10 cellular contexts compared by ENCODE assay signal in genomic region chr11:130428271-130428670, GRCh38. TPM values are rescaled to one million over a fixed set of nuclear protein-coding genes. Genes with fewer than 3 reads are reported as not detected.
DNase-seq lines count a peak whose midpoint lies in the region; ATAC-seq and TF ChIP-seq lines count a peak whose summit lies in the region.
"Had no signal": no experiment of that assay in that cellular context is flagged by ENCODE, and none has a peak within 500 bp of the region (broad histone marks: within the 10 kb centered on the region; RNA-seq: fewer than 3 reads in every experiment).

Gene ADAMTS8 (minus strand): TSS chr11:130428609. CDS start chr11:130428286, 323 bp downstream.

- H3K27ac ChIP-seq in HEK293 (ENCODE audit: extremely low read depth, low read depth, low read length) (no peak within 1 kb of the TSS; the same call in 1 of the 2 replicates), WERI-Rb-1 (no peak within 1 kb of the TSS), skeletal muscle tissue (ENCODE audit: low read depth, low read length) (no peak within 1 kb of the TSS)
- H3K27ac ChIP-seq: epithelial cell of prostate had no signal

- DNase-seq in WERI-Rb-1 (peak; percentile 19), left ventricle myocardium superior (peak; percentile 37), KBM-7 (no peak), amniotic stem cell (lab: John Stamatoyannopoulos, UW) (no peak)
- no peak for DNase-seq in stimulated activated CD8-positive, alpha-beta memory T cell treated with anti-CD3 and anti-CD28 coated beads, Interleukin-4, amount 100 ng/mL, for 48 hours

- H3K36me3 ChIP-seq in HEK293 (ENCODE audit: control insufficient read depth in 2 of 2, insufficient read depth in 1 of 2, low read length in 2 of 2) (no peaks in the 10 kb centered on the region), WERI-Rb-1 (no peaks in the 10 kb centered on the region), skeletal muscle tissue (ENCODE audit: control insufficient read depth in 3 of 3, insufficient read depth in 3 of 3, low read length in 3 of 3) (no peaks in the 10 kb centered on the region)

- H3K4me3 ChIP-seq in HEK293 (ENCODE audit: low read depth, low read length) (peak within 1 kb of the TSS; percentile 36), WERI-Rb-1 (ENCODE audit: low read depth, low read length) (peak within 1 kb of the TSS; percentile 47), skeletal muscle tissue (ENCODE audit: low read length in 3 of 3) (peak within 1 kb of the TSS; percentile 45 to 58 (median 54))

- H3K9me3 ChIP-seq in HEK293 (ENCODE audit: control insufficient read depth, insufficient read depth, low read depth, low read length) (no peaks in the 10 kb centered on the region), WERI-Rb-1 (ENCODE audit: severe bottlenecking) (no peaks in the 10 kb centered on the region), skeletal muscle tissue (ENCODE audit: control insufficient read depth in 3 of 3, low read length in 3 of 3) (no peaks in the 10 kb centered on the region)

- intact Hi-C loops in left ventricle myocardium superior (cut with micrococcal nuclease): loop anchor here (10.0 kb wide), 1 partner anchor 213 kb away; no protein-coding TSS in a partner anchor

- TF ChIP-seq CTCF in HEK293 (tag by site-specific recombination; IDR thresholded peaks at IDR 0.05) (no peak), WERI-Rb-1 (IDR thresholded peaks at IDR 0.05; ENCODE audit: low read depth, low read length) (no peak)

- POLR2A ChIA-PET in HEK293 (lab: Yijun Ruan, JAX): no interaction called here

- in situ Hi-C loops in KBM-7 (cut with MboI; ENCODE audit: low pct_unique_long_range_greater_than_20kb, low sequenced_read_pairs): loop anchor here (10.0 to 25.0 kb wide), 2 partner anchors 213 to 434 kb away; no protein-coding TSS in a partner anchor

- H3K27me3 ChIP-seq in WERI-Rb-1 (ENCODE audit: insufficient read depth, low read depth, severe bottlenecking) (peaks cover 48% of the 10 kb centered on the region), skeletal muscle tissue (ENCODE audit: control insufficient read depth in 3 of 3, insufficient read depth in 3 of 3, low read length in 3 of 3) (peaks cover 36 to 50% (median 39%) of the 10 kb centered on the region in 3 donors)

- peak; percentile 25 for ATAC-seq in left ventricle myocardium superior
- ATAC-seq in GM21786 (IDR thresholded peaks at IDR 0.05; ENCODE audit: unreplicated experiment): no peak

- H3K4me1 ChIP-seq in HEK293 (ENCODE audit: control insufficient read depth, insufficient read depth, low read length) (no peaks in the 10 kb centered on the region; the same call in 1 of the 2 replicates), skeletal muscle tissue (ENCODE audit: control insufficient read depth in 3 of 3, insufficient read depth in 3 of 3, low read length in 3 of 3) (peaks cover 11 to 23% (median 15%) of the 10 kb centered on the region in 3 donors)

- CTCF ChIA-PET in HEK293 (lab: Yijun Ruan, JAX): interaction anchor here (0.6 to 11.6 kb wide), 6 partner anchors 15 to 435 kb away, joined by 3 to 408 read pairs (median 3); no protein-coding TSS in a partner anchor

- peak within 1 kb of the TSS in 1 of 3 donors; percentile 45 for H3K9ac ChIP-seq in skeletal muscle tissue (ENCODE audit: low read depth in 1 of 3, low read length in 3 of 3)

TF ChIP-seq in HEK293, 187 proteins besides CTCF, POLR2A, EP300 and RAD21:
- TF ChIP-seq ZBTB20 (tag by site-specific recombination; IDR thresholded peaks at IDR 0.05) (no peak), TCF7L2 (IDR thresholded peaks at IDR 0.05; ENCODE audit: borderline replicate concordance, low read depth, low read length) (no peak), ZFP69B (tag by site-specific recombination; IDR thresholded peaks at IDR 0.05) (no peak), SALL2 (tag by site-specific recombination; IDR thresholded peaks at IDR 0.05; ENCODE audit: borderline replicate concordance) (no peak), HOXC10 (CRISPR knock-in tag; IDR thresholded peaks at IDR 0.05) (no peak), ZNF366 (tag by site-specific recombination; conservative IDR thresholded peaks at IDR 0.05) (no peak), ZNF354C (tag by site-specific recombination; IDR thresholded peaks at IDR 0.05; ENCODE audit: borderline replicate concordance, low read depth) (no peak), OSR2 (tag by site-specific recombination; IDR thresholded peaks at IDR 0.05) (no peak), ZNF157 (tag by site-specific recombination; IDR thresholded peaks at IDR 0.05) (no peak), ZNF626 (tag by site-specific recombination; IDR thresholded peaks at IDR 0.05) (no peak), ZNF26 (tag by site-specific recombination; IDR thresholded peaks at IDR 0.05) (no peak)

RNA-seq across cellular contexts. Expression of gene ADAMTS8, which starts in this region (rescaled TPM):
- total RNA-seq in left ventricle myocardium superior: 0.42 TPM
- total RNA-seq in skeletal muscle tissue: 5.7 TPM
- total RNA-seq: RPMI7951 had no signal

Comparison
In these comparisons a context has a peak if more than half of its experiments do, and no peak if none do; other contexts are left out.
1. Peak in DNase-seq and ATAC-seq in left ventricle myocardium superior; RNA of the gene not detected or under 1 TPM.